ENCODE assay signal across 1 cellular context in the genomic region with DNA sequence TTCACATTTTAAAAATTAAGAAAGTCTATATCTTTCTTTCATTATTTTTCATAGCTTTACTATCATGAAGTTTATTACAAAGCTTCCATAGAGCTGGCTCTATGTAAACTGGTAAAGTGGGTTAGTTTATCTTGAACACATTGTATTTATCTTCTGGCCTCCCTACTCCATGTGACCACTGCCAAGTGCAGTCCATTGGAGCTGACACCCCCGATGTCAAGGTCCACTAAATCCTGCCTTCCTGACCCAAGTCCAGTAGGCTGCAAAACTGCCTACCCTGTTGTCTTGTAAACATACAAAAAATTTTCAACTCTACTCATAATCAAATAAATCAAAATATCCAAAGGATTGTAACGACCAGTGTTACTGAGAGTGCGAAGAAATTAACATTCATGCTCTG.
TF ChIP-seq lines count a peak whose summit lies in the region.

No MANE protein-coding gene starts in this region.

TF ChIP-seq in HepG2, 621 proteins besides CTCF, POLR2A, EP300 and RAD21 (continues in another document):
- peak; percentile 74; the same call in 1 of the 2 replicates for TF ChIP-seq FOXO1 (CRISPR knock-in tag; IDR thresholded peaks at IDR 0.05)
- TF ChIP-seq, protein P1, sequence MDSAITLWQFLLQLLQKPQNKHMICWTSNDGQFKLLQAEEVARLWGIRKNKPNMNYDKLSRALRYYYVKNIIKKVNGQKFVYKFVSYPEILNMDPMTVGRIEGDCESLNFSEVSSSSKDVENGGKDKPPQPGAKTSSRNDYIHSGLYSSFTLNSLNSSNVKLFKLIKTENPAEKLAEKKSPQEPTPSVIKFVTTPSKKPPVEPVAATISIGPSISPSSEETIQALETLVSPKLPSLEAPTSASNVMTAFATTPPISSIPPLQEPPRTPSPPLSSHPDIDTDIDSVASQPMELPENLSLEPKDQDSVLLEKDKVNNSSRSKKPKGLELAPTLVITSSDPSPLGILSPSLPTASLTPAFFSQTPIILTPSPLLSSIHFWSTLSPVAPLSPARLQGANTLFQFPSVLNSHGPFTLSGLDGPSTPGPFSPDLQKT (CRISPR knock-in tag; IDR thresholded peaks at IDR 0.05; ENCODE audit: borderline replicate concordance) = no peak
- TF ChIP-seq FOXK1 (CRISPR knock-in tag; IDR thresholded peaks at IDR 0.05; ENCODE audit: borderline replicate concordance, low read depth) = peak; percentile 42; the same call in 1 of the 2 replicates
- TF ChIP-seq ZFP1 (CRISPR knock-in tag; IDR thresholded peaks at IDR 0.05) = no peak
- TF ChIP-seq PAXIP1 (CRISPR knock-in tag; conservative IDR thresholded peaks at IDR 0.05) = peak; percentile 90
- TF ChIP-seq, protein P2, sequence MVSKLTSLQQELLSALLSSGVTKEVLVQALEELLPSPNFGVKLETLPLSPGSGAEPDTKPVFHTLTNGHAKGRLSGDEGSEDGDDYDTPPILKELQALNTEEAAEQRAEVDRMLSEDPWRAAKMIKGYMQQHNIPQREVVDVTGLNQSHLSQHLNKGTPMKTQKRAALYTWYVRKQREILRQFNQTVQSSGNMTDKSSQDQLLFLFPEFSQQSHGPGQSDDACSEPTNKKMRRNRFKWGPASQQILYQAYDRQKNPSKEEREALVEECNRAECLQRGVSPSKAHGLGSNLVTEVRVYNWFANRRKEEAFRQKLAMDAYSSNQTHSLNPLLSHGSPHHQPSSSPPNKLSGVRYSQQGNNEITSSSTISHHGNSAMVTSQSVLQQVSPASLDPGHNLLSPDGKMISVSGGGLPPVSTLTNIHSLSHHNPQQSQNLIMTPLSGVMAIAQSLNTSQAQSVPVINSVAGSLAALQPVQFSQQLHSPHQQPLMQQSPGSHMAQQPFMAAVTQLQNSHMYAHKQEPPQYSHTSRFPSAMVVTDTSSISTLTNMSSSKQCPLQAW (CRISPR knock-in tag; IDR thresholded peaks at IDR 0.05) = peak; percentile 69
- 0 out of 2 replicates have a peak, but pooled peaks have one; percentile 38 for TF ChIP-seq ZBTB26 (CRISPR knock-in tag; IDR thresholded peaks at IDR 0.05; ENCODE audit: borderline replicate concordance)
- TF ChIP-seq SOX13 (IDR thresholded peaks at IDR 0.05) = no peak
- peak in 1 of 2 experiments; percentile 62; a peak in 1 of 4 replicates for TF ChIP-seq SOX13 (CRISPR knock-in tag; conservative IDR thresholded peaks at IDR 0.05 in 1 of 2, IDR thresholded peaks at IDR 0.05 in 1 of 2)
- TF ChIP-seq, protein P3, sequence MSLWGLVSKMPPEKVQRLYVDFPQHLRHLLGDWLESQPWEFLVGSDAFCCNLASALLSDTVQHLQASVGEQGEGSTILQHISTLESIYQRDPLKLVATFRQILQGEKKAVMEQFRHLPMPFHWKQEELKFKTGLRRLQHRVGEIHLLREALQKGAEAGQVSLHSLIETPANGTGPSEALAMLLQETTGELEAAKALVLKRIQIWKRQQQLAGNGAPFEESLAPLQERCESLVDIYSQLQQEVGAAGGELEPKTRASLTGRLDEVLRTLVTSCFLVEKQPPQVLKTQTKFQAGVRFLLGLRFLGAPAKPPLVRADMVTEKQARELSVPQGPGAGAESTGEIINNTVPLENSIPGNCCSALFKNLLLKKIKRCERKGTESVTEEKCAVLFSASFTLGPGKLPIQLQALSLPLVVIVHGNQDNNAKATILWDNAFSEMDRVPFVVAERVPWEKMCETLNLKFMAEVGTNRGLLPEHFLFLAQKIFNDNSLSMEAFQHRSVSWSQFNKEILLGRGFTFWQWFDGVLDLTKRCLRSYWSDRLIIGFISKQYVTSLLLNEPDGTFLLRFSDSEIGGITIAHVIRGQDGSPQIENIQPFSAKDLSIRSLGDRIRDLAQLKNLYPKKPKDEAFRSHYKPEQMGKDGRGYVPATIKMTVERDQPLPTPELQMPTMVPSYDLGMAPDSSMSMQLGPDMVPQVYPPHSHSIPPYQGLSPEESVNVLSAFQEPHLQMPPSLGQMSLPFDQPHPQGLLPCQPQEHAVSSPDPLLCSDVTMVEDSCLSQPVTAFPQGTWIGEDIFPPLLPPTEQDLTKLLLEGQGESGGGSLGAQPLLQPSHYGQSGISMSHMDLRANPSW (CRISPR knock-in tag; IDR thresholded peaks at IDR 0.05; ENCODE audit: borderline replicate concordance) = no peak
- TF ChIP-seq ZNF644 (CRISPR knock-in tag; IDR thresholded peaks at IDR 0.05; ENCODE audit: low read depth) = peak; percentile 96
- no peak for TF ChIP-seq ATM (IDR thresholded peaks at IDR 0.05; ENCODE audit: borderline replicate concordance)
- TF ChIP-seq ERF (CRISPR knock-in tag; IDR thresholded peaks at IDR 0.05) = peak; percentile 62; the same call in 1 of the 2 replicates
- 0 out of 2 replicates have a peak, but pooled peaks have one; percentile 53 for TF ChIP-seq RCOR2 (CRISPR knock-in tag; IDR thresholded peaks at IDR 0.05)
- no peak for TF ChIP-seq PHF8 (CRISPR knock-in tag; IDR thresholded peaks at IDR 0.05)
- no peak for TF ChIP-seq MAF1 (CRISPR knock-in tag; IDR thresholded peaks at IDR 0.05; ENCODE audit: borderline replicate concordance)
- 0 out of 2 replicates have a peak, but pooled peaks have one; percentile 35 for TF ChIP-seq HDAC1 (CRISPR knock-in tag; IDR thresholded peaks at IDR 0.05)
- TF ChIP-seq ZNF335 (CRISPR knock-in tag; IDR thresholded peaks at IDR 0.05) = 0 out of 2 replicates have a peak, but pooled peaks have one; percentile 24
- no peak for TF ChIP-seq AHR (CRISPR knock-in tag; IDR thresholded peaks at IDR 0.05)
- TF ChIP-seq THAP11 (CRISPR knock-in tag; IDR thresholded peaks at IDR 0.05) = peak; percentile 39; the same call in 1 of the 2 replicates
- TF ChIP-seq GATAD1 (CRISPR knock-in tag; IDR thresholded peaks at IDR 0.05) = peak; percentile 37; the same call in 1 of the 2 replicates
- TF ChIP-seq FOXJ3 (CRISPR knock-in tag; IDR thresholded peaks at IDR 0.05; ENCODE audit: borderline replicate concordance) = peak; percentile 36; the same call in 1 of the 2 replicates
- 0 out of 2 replicates have a peak, but pooled peaks have one; percentile 37 for TF ChIP-seq BCL6 (CRISPR knock-in tag; IDR thresholded peaks at IDR 0.05)
- TF ChIP-seq IKZF5 (CRISPR knock-in tag; IDR thresholded peaks at IDR 0.05) = peak; percentile 65; the same call in 1 of the 2 replicates
- TF ChIP-seq, protein P4, sequence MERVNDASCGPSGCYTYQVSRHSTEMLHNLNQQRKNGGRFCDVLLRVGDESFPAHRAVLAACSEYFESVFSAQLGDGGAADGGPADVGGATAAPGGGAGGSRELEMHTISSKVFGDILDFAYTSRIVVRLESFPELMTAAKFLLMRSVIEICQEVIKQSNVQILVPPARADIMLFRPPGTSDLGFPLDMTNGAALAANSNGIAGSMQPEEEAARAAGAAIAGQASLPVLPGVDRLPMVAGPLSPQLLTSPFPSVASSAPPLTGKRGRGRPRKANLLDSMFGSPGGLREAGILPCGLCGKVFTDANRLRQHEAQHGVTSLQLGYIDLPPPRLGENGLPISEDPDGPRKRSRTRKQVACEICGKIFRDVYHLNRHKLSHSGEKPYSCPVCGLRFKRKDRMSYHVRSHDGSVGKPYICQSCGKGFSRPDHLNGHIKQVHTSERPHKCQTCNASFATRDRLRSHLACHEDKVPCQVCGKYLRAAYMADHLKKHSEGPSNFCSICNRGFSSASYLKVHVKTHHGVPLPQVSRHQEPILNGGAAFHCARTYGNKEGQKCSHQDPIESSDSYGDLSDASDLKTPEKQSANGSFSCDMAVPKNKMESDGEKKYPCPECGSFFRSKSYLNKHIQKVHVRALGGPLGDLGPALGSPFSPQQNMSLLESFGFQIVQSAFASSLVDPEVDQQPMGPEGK (CRISPR knock-in tag; IDR thresholded peaks at IDR 0.05) = peak; percentile 51; the same call in 1 of the 2 replicates
- TF ChIP-seq GFI1 (CRISPR knock-in tag; IDR thresholded peaks at IDR 0.05; ENCODE audit: borderline replicate concordance) = peak; percentile 58; the same call in 1 of the 2 replicates
- TF ChIP-seq RARA (CRISPR knock-in tag; IDR thresholded peaks at IDR 0.05) = peak; percentile 82
- TF ChIP-seq TBX2 (CRISPR knock-in tag; IDR thresholded peaks at IDR 0.05; ENCODE audit: borderline replicate concordance) = peak; percentile 44; the same call in 1 of the 2 replicates
- TF ChIP-seq, protein P5, sequence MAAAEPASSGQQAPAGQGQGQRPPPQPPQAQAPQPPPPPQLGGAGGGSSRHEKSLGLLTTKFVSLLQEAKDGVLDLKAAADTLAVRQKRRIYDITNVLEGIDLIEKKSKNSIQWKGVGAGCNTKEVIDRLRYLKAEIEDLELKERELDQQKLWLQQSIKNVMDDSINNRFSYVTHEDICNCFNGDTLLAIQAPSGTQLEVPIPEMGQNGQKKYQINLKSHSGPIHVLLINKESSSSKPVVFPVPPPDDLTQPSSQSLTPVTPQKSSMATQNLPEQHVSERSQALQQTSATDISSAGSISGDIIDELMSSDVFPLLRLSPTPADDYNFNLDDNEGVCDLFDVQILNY (CRISPR knock-in tag; conservative IDR thresholded peaks at IDR 0.05) = no peak
- 0 out of 2 replicates have a peak, but pooled peaks have one; percentile 32 for TF ChIP-seq MEF2D (CRISPR knock-in tag; IDR thresholded peaks at IDR 0.05)
- TF ChIP-seq, protein P6, sequence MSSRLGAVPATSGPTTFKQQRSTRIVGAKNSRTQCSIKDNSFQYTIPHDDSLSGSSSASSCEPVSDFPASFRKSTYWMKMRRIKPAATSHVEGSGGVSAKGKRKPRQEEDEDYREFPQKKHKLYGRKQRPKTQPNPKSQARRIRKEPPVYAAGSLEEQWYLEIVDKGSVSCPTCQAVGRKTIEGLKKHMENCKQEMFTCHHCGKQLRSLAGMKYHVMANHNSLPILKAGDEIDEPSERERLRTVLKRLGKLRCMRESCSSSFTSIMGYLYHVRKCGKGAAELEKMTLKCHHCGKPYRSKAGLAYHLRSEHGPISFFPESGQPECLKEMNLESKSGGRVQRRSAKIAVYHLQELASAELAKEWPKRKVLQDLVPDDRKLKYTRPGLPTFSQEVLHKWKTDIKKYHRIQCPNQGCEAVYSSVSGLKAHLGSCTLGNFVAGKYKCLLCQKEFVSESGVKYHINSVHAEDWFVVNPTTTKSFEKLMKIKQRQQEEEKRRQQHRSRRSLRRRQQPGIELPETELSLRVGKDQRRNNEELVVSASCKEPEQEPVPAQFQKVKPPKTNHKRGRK (CRISPR knock-in tag; IDR thresholded peaks at IDR 0.05) = no peak
- peak; percentile 58; the same call in 1 of the 2 replicates for TF ChIP-seq ZBTB43 (CRISPR knock-in tag; conservative IDR thresholded peaks at IDR 0.05)
- TF ChIP-seq HNF4G (IDR thresholded peaks at IDR 0.05; ENCODE audit: borderline replicate concordance, low read depth, low read length) = peak; percentile 82
- TF ChIP-seq HNF4G (CRISPR knock-in tag; IDR thresholded peaks at IDR 0.05; ENCODE audit: borderline replicate concordance, low read depth) = peak; percentile 48; the same call in 1 of the 2 replicates
- TF ChIP-seq GABPA (IDR thresholded peaks at IDR 0.05; ENCODE audit: low read depth, low read length) = no peak
- TF ChIP-seq GABPA (CRISPR knock-in tag; IDR thresholded peaks at IDR 0.05; ENCODE audit: low read depth) = peak; percentile 14; the same call in 1 of the 2 replicates
- peak; percentile 85 for TF ChIP-seq SALL1 (CRISPR knock-in tag; IDR thresholded peaks at IDR 0.05)
- TF ChIP-seq ZMYM2 (CRISPR knock-in tag; IDR thresholded peaks at IDR 0.05) = peak; percentile 62; the same call in 1 of the 2 replicates
- TF ChIP-seq, protein P7, sequence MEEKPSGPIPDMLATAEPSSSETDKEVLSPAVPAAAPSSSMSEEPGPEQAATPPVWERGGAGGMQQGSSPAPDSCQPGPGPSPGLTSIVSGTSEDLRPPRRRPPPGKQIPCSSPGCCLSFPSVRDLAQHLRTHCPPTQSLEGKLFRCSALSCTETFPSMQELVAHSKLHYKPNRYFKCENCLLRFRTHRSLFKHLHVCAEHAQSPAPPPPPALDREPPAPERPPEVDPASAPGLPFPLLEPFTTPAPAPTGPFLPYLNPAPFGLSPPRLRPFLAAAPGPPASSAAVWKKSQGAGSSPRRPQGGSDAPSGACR (CRISPR knock-in tag; IDR thresholded peaks at IDR 0.05) = 0 out of 2 replicates have a peak, but pooled peaks have one; percentile 34
